In the genomic region with DNA sequence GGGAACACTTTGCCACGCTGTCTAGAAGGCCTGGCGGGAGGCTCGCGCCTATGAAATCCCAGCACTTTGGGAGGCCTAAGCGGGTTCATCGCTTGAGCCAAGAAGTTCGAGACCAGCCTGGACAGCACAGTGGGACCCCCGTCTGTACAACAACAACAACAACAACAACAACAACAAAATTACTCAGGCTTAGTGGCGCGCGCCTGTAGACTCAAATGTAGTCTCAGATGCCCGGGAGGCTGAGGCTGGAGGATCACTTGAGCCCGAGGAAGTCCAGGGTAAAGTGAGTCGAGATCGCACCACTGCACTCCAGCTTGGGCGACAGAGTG, we compare ENCODE assay signal across 8 cellular contexts. TPM values are rescaled to one million over a fixed set of nuclear protein-coding genes. Genes with fewer than 3 reads are reported as not detected.
DNase-seq lines count a peak whose midpoint lies in the region; ATAC-seq and TF ChIP-seq lines count a peak whose summit lies in the region.

No MANE protein-coding gene starts in this region.

- no peak for DNase-seq in activated CD4-positive, alpha-beta T cell treated with anti-CD3 and anti-CD28 coated beads, Interleukin-2, amount 10 ng/mL, durations not matched to agents 7 days and 5 days
- DNase-seq in activated CD4-positive, alpha-beta T cell treated with anti-CD3 and anti-CD28 coated beads, Interleukin-2, amount 50 U/mL, for 48 hours = no peak
- DNase-seq in kidney epithelial cell (ENCODE audit: low read depth) (no peak), suprapubic skin (ENCODE audit: low spot score in 2 of 2) (no peak), SIG-M5 treated with dmso at 0.1 percent for 504 hours (lab: John Stamatoyannopoulos, UW; ENCODE audit: unreplicated experiment) (no peak), caudate nucleus (lab: John Stamatoyannopoulos, UW) (no peak), A172 (ENCODE audit: low spot score) (no peak)

- TF ChIP-seq CTCF in kidney epithelial cell (IDR thresholded peaks at IDR 0.05; ENCODE audit: insufficient read depth, low read length, poor library complexity, severe bottlenecking) (no peak), suprapubic skin (IDR thresholded peaks at IDR 0.05) (no peak)

- peaks cover under 1% of the 10 kb centered on the region for H3K9me3 Mint-ChIP-seq in activated CD4-positive, alpha-beta T cell treated with anti-CD3 and anti-CD28 coated beads, Interleukin-2, amount 10 ng/mL, durations not matched to agents 7 days and 5 days
- H3K9me3 Mint-ChIP-seq in activated T-helper 17 cell treated with anti-CD3 and anti-CD28 coated beads, Interleukin-2, amount 50 U/mL, for 72 hours = no peaks in the 10 kb centered on the region

- no peak for TF ChIP-seq POLR2A in suprapubic skin (IDR thresholded peaks at IDR 0.05)

- H3K4me3 Mint-ChIP-seq in activated CD4-positive, alpha-beta T cell treated with anti-CD3 and anti-CD28 coated beads, Interleukin-2, amount 10 ng/mL, durations not matched to agents 7 days and 5 days = peak overlapping the region; percentile 73
- H3K4me3 Mint-ChIP-seq in activated T-helper 17 cell treated with anti-CD3 and anti-CD28 coated beads, Interleukin-2, amount 50 U/mL, for 72 hours = peak overlapping the region; percentile 65

- peak overlapping the region; percentile 85 for H3K27ac Mint-ChIP-seq in activated CD4-positive, alpha-beta T cell treated with anti-CD3 and anti-CD28 coated beads, Interleukin-2, amount 10 ng/mL, durations not matched to agents 7 days and 5 days
- peak overlapping the region; percentile 77 for H3K27ac Mint-ChIP-seq in activated T-helper 17 cell treated with anti-CD3 and anti-CD28 coated beads, Interleukin-2, amount 50 U/mL, for 72 hours

- WGBS in suprapubic skin = 50% methylated on average over 7 of the region's 16 CpGs

- H3K36me3 ChIP-seq in kidney epithelial cell (ENCODE audit: control insufficient read depth, insufficient read depth, low read length) = no peaks in the 10 kb centered on the region
- H3K36me3 ChIP-seq in suprapubic skin = no peaks in the 10 kb centered on the region

- H3K9me3 ChIP-seq in suprapubic skin = no peaks in the 10 kb centered on the region

- peak overlapping the region; percentile 57 for H3K4me3 ChIP-seq in kidney epithelial cell (ENCODE audit: low read depth, low read length)
- peak overlapping the region; percentile 53 for H3K4me3 ChIP-seq in suprapubic skin

- no peaks in the 10 kb centered on the region for H3K27me3 Mint-ChIP-seq in activated CD4-positive, alpha-beta T cell treated with anti-CD3 and anti-CD28 coated beads, Interleukin-2, amount 10 ng/mL, durations not matched to agents 7 days and 5 days
- no peaks in the 10 kb centered on the region for H3K27me3 Mint-ChIP-seq in activated T-helper 17 cell treated with anti-CD3 and anti-CD28 coated beads, Interleukin-2, amount 50 U/mL, for 72 hours

- H3K4me1 ChIP-seq in suprapubic skin = peaks cover 23% of the 10 kb centered on the region

- POLR2A ChIA-PET in activated CD4-positive, alpha-beta T cell treated with anti-CD3 and anti-CD28 coated beads, Interleukin-2, amount 10 ng/mL, durations not matched to agents 7 days and 5 days (lab: Charles Lee) = interaction anchor here (1.0 kb wide), 1 partner anchor 84 kb away, joined by 4 read pairs; no protein-coding TSS in a partner anchor

- peaks cover 63% of the 10 kb centered on the region for H3K36me3 Mint-ChIP-seq in activated CD4-positive, alpha-beta T cell treated with anti-CD3 and anti-CD28 coated beads, Interleukin-2, amount 10 ng/mL, durations not matched to agents 7 days and 5 days (ENCODE audit: low read depth)
- H3K36me3 Mint-ChIP-seq in activated T-helper 17 cell treated with anti-CD3 and anti-CD28 coated beads, Interleukin-2, amount 50 U/mL, for 72 hours (ENCODE audit: low read depth) = peaks cover 12% of the 10 kb centered on the region

- TF ChIP-seq EP300 in suprapubic skin (IDR thresholded peaks at IDR 0.05) = no peak

- H3K27me3 ChIP-seq in kidney epithelial cell (ENCODE audit: control insufficient read depth, insufficient read depth, low read length) (peaks cover 7% of the 10 kb centered on the region), suprapubic skin (peaks cover 33% of the 10 kb centered on the region)

- H3K27ac ChIP-seq in suprapubic skin (no peak overlapping the region), caudate nucleus (ENCODE audit: low read depth, low read length) (no peak overlapping the region)

- CTCF ChIA-PET in activated CD4-positive, alpha-beta T cell treated with anti-CD3 and anti-CD28 coated beads, Interleukin-2, amount 10 ng/mL, durations not matched to agents 7 days and 5 days (lab: Charles Lee) = interaction anchor here (1.0 to 1.8 kb wide), 2 partner anchors 10 to 13 kb away, joined by 3 to 9 read pairs; no protein-coding TSS in a partner anchor

- ATAC-seq in activated T-helper 17 cell treated with anti-CD3 and anti-CD28 coated beads, Interleukin-2, amount 50 U/mL, for 72 hours (replicated peaks) = no peak

- peaks cover 25% of the 10 kb centered on the region for H3K4me1 Mint-ChIP-seq in activated CD4-positive, alpha-beta T cell treated with anti-CD3 and anti-CD28 coated beads, Interleukin-2, amount 10 ng/mL, durations not matched to agents 7 days and 5 days
- H3K4me1 Mint-ChIP-seq in activated T-helper 17 cell treated with anti-CD3 and anti-CD28 coated beads, Interleukin-2, amount 50 U/mL, for 72 hours = no peaks in the 10 kb centered on the region

RNA-seq across cellular contexts. Expression of a gene that starts 0.3 kb away (rescaled TPM):
- total RNA-seq in activated CD4-positive, alpha-beta T cell treated with anti-CD3 and anti-CD28 coated beads, Interleukin-2, amount 10 ng/mL, durations not matched to agents 7 days and 5 days = 10 to 100 TPM; 50.4 to 53.6 TPM
- total RNA-seq in activated T-helper 17 cell treated with anti-CD3 and anti-CD28 coated beads, Interleukin-2, amount 50 U/mL, for 72 hours = 10 to 100 TPM; 38.2 to 58.6 TPM
- total RNA-seq in kidney epithelial cell (2.3 and 4.4 TPM in 2 replicates), suprapubic skin (1 to 10 TPM; 2.2 to 7.8 (median 6.0) TPM)
- 0.52 and 0.84 TPM in 2 replicates for total RNA-seq in A172 (2014; rRNA removed; shearing (Covaris generic))

RNA-seq across cellular contexts. Expression of a gene that starts 16.6 kb away (rescaled TPM):
- 10 to 100 TPM in 1 of 2 experiments, 1 to 10 TPM in 1; 9.6 to 11.7 TPM for total RNA-seq in activated CD4-positive, alpha-beta T cell treated with anti-CD3 and anti-CD28 coated beads, Interleukin-2, amount 10 ng/mL, durations not matched to agents 7 days and 5 days
- total RNA-seq in activated T-helper 17 cell treated with anti-CD3 and anti-CD28 coated beads, Interleukin-2, amount 50 U/mL, for 72 hours = 10 to 100 TPM; 10.4 to 13.5 TPM
- total RNA-seq in kidney epithelial cell (12.8 and 12.9 TPM in 2 replicates), suprapubic skin (1 to 10 TPM in 3 of 4 donors, under 1 TPM in 1; 0.62 to 5.6 (median 1.8) TPM)
- 37.4 and 47.9 TPM in 2 replicates for total RNA-seq in A172 (2014; rRNA removed; shearing (Covaris generic))
